8 cellular contexts compared by ENCODE assay signal in the genomic region with DNA sequence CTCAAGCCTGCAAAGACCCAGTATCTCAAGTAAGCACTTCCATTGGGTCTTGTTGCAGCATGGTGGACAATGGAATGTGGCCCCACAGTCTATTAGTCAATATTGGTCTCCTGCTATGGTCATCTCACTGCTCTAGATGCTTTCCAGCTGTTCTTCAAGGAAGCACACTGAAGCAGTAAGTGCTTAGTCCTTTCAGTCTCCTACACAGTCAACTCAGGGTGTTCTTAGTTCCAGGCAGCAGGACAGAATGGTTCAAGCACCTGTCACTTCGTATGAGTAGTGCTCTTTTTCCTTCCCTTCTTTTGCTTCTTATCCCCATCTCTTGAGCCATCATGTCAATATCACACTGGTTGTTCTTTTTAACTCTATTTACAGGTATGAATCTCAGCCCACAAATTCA.
DNase-seq lines count a peak whose midpoint lies in the region; ATAC-seq, FAIRE-seq and TF ChIP-seq lines count a peak whose summit lies in the region.
"Not testable (repeated sequence)": the region's sequence is repeated elsewhere in the genome, so short reads cannot be mapped to it uniquely, and the experiment has no call there.

No MANE protein-coding gene starts in this region.

- not testable (repeated sequence) for H3K9me3 ChIP-seq in A549

- TF ChIP-seq EP300 in A549 (IDR thresholded peaks at IDR 0.05), result not testable (repeated sequence)

- CTCF ChIA-PET in A549 (lab: Yijun Ruan, JAX), result not testable (repeated sequence)

- peaks cover 46% of the 10 kb centered on the region for H3K4me1 Mint-ChIP-seq in activated T-helper 2 cell treated with anti-CD3 and anti-CD28 coated beads, Interferon-gamma antibody, Interleukin-2, Interleukin-4, amounts not matched to agents 10 μg/mL and 5 μg/mL and 100 μg/mL, durations not matched to agents 14 hours and 24 hours and 36 hours (ENCODE audit: low read depth)

- H3K4me1 ChIP-seq in A549, result not testable (repeated sequence)

- intact Hi-C loops in activated T-helper 2 cell treated with anti-CD3 and anti-CD28 coated beads, Interferon-gamma antibody, Interleukin-2, Interleukin-4, amounts not matched to agents 10 μg/mL and 5 μg/mL and 100 μg/mL, durations not matched to agents 14 hours and 24 hours and 36 hours (cut with micrococcal nuclease), result not testable (repeated sequence)

- H3K4me3 ChIP-seq in A549, result not testable (repeated sequence)

- H3K4me3 Mint-ChIP-seq in activated T-helper 2 cell treated with anti-CD3 and anti-CD28 coated beads, Interferon-gamma antibody, Interleukin-2, Interleukin-4, amounts not matched to agents 10 μg/mL and 5 μg/mL and 100 μg/mL, durations not matched to agents 14 hours and 24 hours and 36 hours (ENCODE audit: low read depth), result not testable (repeated sequence)

- DNase-seq in A549 (ENCODE audit: low read depth in 1 of 2, low spot score in 1 of 2); activated T-helper 2 cell treated with anti-CD3 and anti-CD28 coated beads, Interferon-gamma antibody, Interleukin-2, Interleukin-4, amounts not matched to agents 10 μg/mL and 5 μg/mL and 100 μg/mL, durations not matched to agents 14 hours and 24 hours and 36 hours (ENCODE audit: low spot score): not testable (repeated sequence)

- H3K27me3 Mint-ChIP-seq in activated T-helper 2 cell treated with anti-CD3 and anti-CD28 coated beads, Interferon-gamma antibody, Interleukin-2, Interleukin-4, amounts not matched to agents 10 μg/mL and 5 μg/mL and 100 μg/mL, durations not matched to agents 14 hours and 24 hours and 36 hours (ENCODE audit: low read depth), result not testable (repeated sequence)

- not testable (repeated sequence) for H3K9me3 Mint-ChIP-seq in activated T-helper 2 cell treated with anti-CD3 and anti-CD28 coated beads, Interferon-gamma antibody, Interleukin-2, Interleukin-4, amounts not matched to agents 10 μg/mL and 5 μg/mL and 100 μg/mL, durations not matched to agents 14 hours and 24 hours and 36 hours

- FAIRE-seq in A549 (lab: Jason Lieb, UNC), result peak; percentile 32

- H3K36me3 Mint-ChIP-seq in activated T-helper 2 cell treated with anti-CD3 and anti-CD28 coated beads, Interferon-gamma antibody, Interleukin-2, Interleukin-4, amounts not matched to agents 10 μg/mL and 5 μg/mL and 100 μg/mL, durations not matched to agents 14 hours and 24 hours and 36 hours (ENCODE audit: low read depth), result not testable (repeated sequence)

- TF ChIP-seq CTCF in A549 (IDR thresholded peaks at IDR 0.05), result not testable (repeated sequence)

- not testable (repeated sequence) for H3K4me2 ChIP-seq in A549

- POLR2A ChIA-PET in A549 (lab: Yijun Ruan, JAX), result not testable (repeated sequence)

- WGBS in A549 (ENCODE audit: missing lambda C conversion rate), result 23% methylated on average over 1 of the region's 1 CpG

- not testable (repeated sequence) for TF ChIP-seq POLR2A in A549 (IDR thresholded peaks at IDR 0.05; ENCODE audit: low read length)

- H3K27ac Mint-ChIP-seq in activated T-helper 2 cell treated with anti-CD3 and anti-CD28 coated beads, Interferon-gamma antibody, Interleukin-2, Interleukin-4, amounts not matched to agents 10 μg/mL and 5 μg/mL and 100 μg/mL, durations not matched to agents 14 hours and 24 hours and 36 hours, result peak overlapping the region; percentile 88

- not testable (repeated sequence) for TF ChIP-seq RAD21 in A549 (conservative IDR thresholded peaks at IDR 0.05 in 1 of 2, IDR thresholded peaks at IDR 0.05 in 1 of 2)

- not testable (repeated sequence) for ATAC-seq in A549
- peak; percentile 31 for ATAC-seq in GM18867 (IDR thresholded peaks at IDR 0.05; ENCODE audit: unreplicated experiment)
- peak; percentile 21 for ATAC-seq in GM19351 (IDR thresholded peaks at IDR 0.05; ENCODE audit: unreplicated experiment)
- peak; percentile 37 for ATAC-seq in GM21528 (IDR thresholded peaks at IDR 0.05; ENCODE audit: low FRiP score, unreplicated experiment)
- peak; percentile 41 for ATAC-seq in HG02759 (IDR thresholded peaks at IDR 0.05; ENCODE audit: unreplicated experiment)
- ATAC-seq in HG03095 (IDR thresholded peaks at IDR 0.05; ENCODE audit: unreplicated experiment), result peak; percentile 31
- peak; percentile 40 for ATAC-seq in HG03520 (IDR thresholded peaks at IDR 0.05; ENCODE audit: unreplicated experiment)

- H3K27ac ChIP-seq in A549, result not testable (repeated sequence)
